In genomic region chr9:131046581-131047202, GRCh38 we compare ENCODE assay signal across 1 cellular context.
A peak's percentile ranks its signal among the peaks of the same experiment; 100 is the strongest.
TF ChIP-seq lines count a peak whose summit lies in the region.

No MANE protein-coding gene starts in this region.

TF ChIP-seq in HepG2, 621 proteins besides CTCF, POLR2A, EP300 and RAD21 (continued from another document and continues in another):
- TF ChIP-seq NFAT5 (CRISPR knock-in tag; IDR thresholded peaks at IDR 0.05) = no peak
- no peak for TF ChIP-seq ZNF883 (CRISPR knock-in tag; IDR thresholded peaks at IDR 0.05; ENCODE audit: not compliant biosample characterization)
- no peak for TF ChIP-seq ZNF17 (CRISPR knock-in tag; IDR thresholded peaks at IDR 0.05)
- no peak for TF ChIP-seq ZNF335 (CRISPR knock-in tag; IDR thresholded peaks at IDR 0.05)
- TF ChIP-seq IKZF1 (IDR thresholded peaks at IDR 0.05) = no peak
- no peak for TF ChIP-seq CC2D1A (CRISPR knock-in tag; IDR thresholded peaks at IDR 0.05)
- TF ChIP-seq SP5 (CRISPR knock-in tag; IDR thresholded peaks at IDR 0.05; ENCODE audit: borderline replicate concordance, low read depth) = no peak
- no peak for TF ChIP-seq DNMT3B (CRISPR knock-in tag; conservative IDR thresholded peaks at IDR 0.05)
- no peak for TF ChIP-seq ZNF207 (IDR thresholded peaks at IDR 0.05; ENCODE audit: borderline replicate concordance)
- TF ChIP-seq RELA (CRISPR knock-in tag; IDR thresholded peaks at IDR 0.05) = no peak
- TF ChIP-seq GTF2F1 (IDR thresholded peaks at IDR 0.05; ENCODE audit: low read length) = no peak
- TF ChIP-seq PPARG (CRISPR knock-in tag; conservative IDR thresholded peaks at IDR 0.05) = no peak
- TF ChIP-seq ZFP41 (CRISPR knock-in tag; IDR thresholded peaks at IDR 0.05; ENCODE audit: borderline replicate concordance) = no peak
- TF ChIP-seq ZNF20 (CRISPR knock-in tag; IDR thresholded peaks at IDR 0.05) = no peak
- TF ChIP-seq AFF4 (CRISPR knock-in tag; IDR thresholded peaks at IDR 0.05) = no peak
- no peak for TF ChIP-seq ETS1 (CRISPR knock-in tag; IDR thresholded peaks at IDR 0.05)
- no peak for TF ChIP-seq BRF2 (CRISPR knock-in tag; IDR thresholded peaks at IDR 0.05)
- TF ChIP-seq GPN1 (CRISPR knock-in tag; IDR thresholded peaks at IDR 0.05; ENCODE audit: borderline replicate concordance) = no peak
- no peak for TF ChIP-seq ZZZ3 (CRISPR knock-in tag; IDR thresholded peaks at IDR 0.05; ENCODE audit: borderline replicate concordance)
- TF ChIP-seq DRAP1 (CRISPR knock-in tag; IDR thresholded peaks at IDR 0.05) = no peak
- TF ChIP-seq ZNF468 (CRISPR knock-in tag; IDR thresholded peaks at IDR 0.05) = no peak
- TF ChIP-seq NR2F2 (IDR thresholded peaks at IDR 0.05; ENCODE audit: borderline replicate concordance, low read depth) = no peak
- TF ChIP-seq ZNF180 (CRISPR knock-in tag; IDR thresholded peaks at IDR 0.05; ENCODE audit: borderline replicate concordance, low read depth) = no peak
- TF ChIP-seq ZNF446 (CRISPR knock-in tag; IDR thresholded peaks at IDR 0.05) = no peak
- TF ChIP-seq DMAP1 (CRISPR knock-in tag; IDR thresholded peaks at IDR 0.05) = 0 out of 2 replicates have a peak, but pooled peaks have one; percentile 22
- TF ChIP-seq KDM2A (CRISPR knock-in tag; IDR thresholded peaks at IDR 0.05; ENCODE audit: borderline replicate concordance, low read depth) = peak; percentile 76; the same call in 1 of the 2 replicates
- TF ChIP-seq YY1 (IDR thresholded peaks at IDR 0.05; ENCODE audit: insufficient read depth, insufficient replicate concordance, low read depth, low read length) = no peak
- TF ChIP-seq GATAD1 (CRISPR knock-in tag; IDR thresholded peaks at IDR 0.05) = no peak
- peak; percentile 72 for TF ChIP-seq ZBTB38 (CRISPR knock-in tag; IDR thresholded peaks at IDR 0.05)
- TF ChIP-seq SIN3B (IDR thresholded peaks at IDR 0.05; ENCODE audit: low read length) = no peak
- TF ChIP-seq ZNF513 (CRISPR knock-in tag; conservative IDR thresholded peaks at IDR 0.05) = no peak
- no peak for TF ChIP-seq POGK (CRISPR knock-in tag; conservative IDR thresholded peaks at IDR 0.05)
- TF ChIP-seq BCLAF1 (IDR thresholded peaks at IDR 0.05) = no peak
- TF ChIP-seq HNRNPLL (IDR thresholded peaks at IDR 0.05; ENCODE audit: low read depth, low read length, poor library complexity, severe bottlenecking) = peak; percentile 45
- TF ChIP-seq ATF7-NPFF (CRISPR knock-in tag; IDR thresholded peaks at IDR 0.05; ENCODE audit: low read depth) = no peak
- TF ChIP-seq TIGD3 (CRISPR knock-in tag; IDR thresholded peaks at IDR 0.05; ENCODE audit: borderline replicate concordance) = no peak
- TF ChIP-seq ZNF713 (CRISPR knock-in tag; IDR thresholded peaks at IDR 0.05) = no peak
- TF ChIP-seq TGIF2 (CRISPR knock-in tag; IDR thresholded peaks at IDR 0.05) = no peak
- TF ChIP-seq CERS6 (CRISPR knock-in tag; IDR thresholded peaks at IDR 0.05) = no peak
- no peak for TF ChIP-seq ZNF225 (CRISPR knock-in tag; IDR thresholded peaks at IDR 0.05)
- peak; percentile 52; the same call in 1 of the 2 replicates for TF ChIP-seq TFAP4 (IDR thresholded peaks at IDR 0.05; ENCODE audit: borderline replicate concordance, low read depth)
